Comparison of ENCODE assay signal across 17 cellular contexts in the genomic region with DNA sequence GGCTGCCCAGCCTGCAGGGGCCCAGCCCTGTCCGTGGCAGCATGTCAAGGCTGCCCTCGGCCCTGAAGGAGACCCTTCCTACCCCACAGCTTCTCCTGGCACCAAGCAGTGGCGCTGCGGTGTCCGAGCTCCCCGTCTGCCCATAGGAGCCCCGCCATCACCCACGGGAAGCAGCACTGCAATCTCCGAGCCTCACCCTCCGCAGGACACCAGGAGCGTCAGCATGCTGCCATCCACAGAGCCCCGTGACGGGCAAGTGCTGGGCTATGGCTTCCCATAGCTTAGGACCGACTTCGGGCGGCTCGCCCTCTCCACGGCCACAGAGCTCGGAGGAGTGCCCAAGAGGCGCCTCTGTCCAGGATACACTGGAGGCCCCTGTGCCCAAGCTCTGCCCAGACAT. TPM values are rescaled to one million over a fixed set of nuclear protein-coding genes. Genes with fewer than 3 reads are reported as not detected.
DNase-seq lines count a peak whose midpoint lies in the region; ATAC-seq and TF ChIP-seq lines count a peak whose summit lies in the region.
"Had no signal": no experiment of that assay in that cellular context is flagged by ENCODE, and none has a peak within 500 bp of the region (broad histone marks: within the 10 kb centered on the region; RNA-seq: fewer than 3 reads in every experiment).

No MANE protein-coding gene starts in this region.

- H3K27me3 ChIP-seq in GM23338 (ENCODE audit: insufficient read depth) (no peaks in the 10 kb centered on the region), Panc1 (ENCODE audit: control insufficient read depth, insufficient read depth, low read length) (no peaks in the 10 kb centered on the region), neuronal stem cell (ENCODE audit: control insufficient read depth in 3 of 3, insufficient read depth in 3 of 3, low read depth in 1 of 3, low read length in 3 of 3) (no peaks in the 10 kb centered on the region), endodermal cell (ENCODE audit: control insufficient read depth, insufficient read depth, low read length, poor library complexity, severe bottlenecking) (no peaks in the 10 kb centered on the region), BE2C (no peaks in the 10 kb centered on the region)

- intact Hi-C loops in Calu3 (cut with micrococcal nuclease; ENCODE audit: unreplicated experiment) (no loop called here), Panc1 (cut with micrococcal nuclease; ENCODE audit: unreplicated experiment) (no loop called here)

- H3K4me3 ChIP-seq in GM23338 (no peak overlapping the region), Panc1 (ENCODE audit: low read depth in 2 of 2, low read length in 2 of 2) (no peak overlapping the region), neuronal stem cell (ENCODE audit: low read length in 2 of 2) (no peak overlapping the region), endodermal cell (ENCODE audit: low read length) (no peak overlapping the region), BE2C (ENCODE audit: low read depth, low read length) (no peak overlapping the region)

- H3K4me1 Mint-ChIP-seq in Calu3 (ENCODE audit: low read depth, unreplicated experiment), result peaks cover 11% of the 10 kb centered on the region
- H3K4me1 Mint-ChIP-seq in GM23338, result peaks cover 3% of the 10 kb centered on the region; the same call in 1 of the 3 replicates
- peaks cover 4% of the 10 kb centered on the region for H3K4me1 Mint-ChIP-seq in endodermal cell

- H3K79me1 ChIP-seq in neuronal stem cell (ENCODE audit: low read depth, low read length), result peaks cover 5% of the 10 kb centered on the region

- H3K18ac ChIP-seq in neuronal stem cell (ENCODE audit: low read length), result peak overlapping the region; percentile 57

- H3K4ac ChIP-seq in neuronal stem cell (ENCODE audit: low read length), result no peak overlapping the region

- no peak overlapping the region for H3K4me3 Mint-ChIP-seq in Calu3 (ENCODE audit: low read depth, unreplicated experiment)
- no peak overlapping the region for H3K4me3 Mint-ChIP-seq in GM23338
- no peak overlapping the region for H3K4me3 Mint-ChIP-seq in endodermal cell
- H3K4me3 Mint-ChIP-seq: CD4-positive, alpha-beta T cell; H9; IgD-negative memory B cell had no signal

- no peak overlapping the region for H3K9ac ChIP-seq in neuronal stem cell (ENCODE audit: low read depth, low read length, poor library complexity)
- no peak overlapping the region for H3K9ac ChIP-seq in endodermal cell (ENCODE audit: extremely low read depth, low read length, poor library complexity, severe bottlenecking)

- no peak for TF ChIP-seq CTCF in Calu3 (IDR thresholded peaks at IDR 0.05; ENCODE audit: unreplicated experiment)
- TF ChIP-seq CTCF in GM23338 (conservative IDR thresholded peaks at IDR 0.05; ENCODE audit: low read depth in 2 of 2), result no peak
- TF ChIP-seq CTCF in Panc1 (IDR thresholded peaks at IDR 0.05), result no peak
- TF ChIP-seq CTCF in endodermal cell (conservative IDR thresholded peaks at IDR 0.05), result no peak
- TF ChIP-seq CTCF in BE2C (IDR thresholded peaks at IDR 0.05; ENCODE audit: low read depth, low read length), result no peak

- peak overlapping the region; percentile 82 for H3K27ac Mint-ChIP-seq in Calu3 (ENCODE audit: unreplicated experiment)
- no peak overlapping the region for H3K27ac Mint-ChIP-seq in GM23338
- H3K27ac Mint-ChIP-seq in endodermal cell, result no peak overlapping the region
- H3K27ac Mint-ChIP-seq: CD4-positive, alpha-beta T cell; IgD-negative memory B cell had no signal

- BruUV-seq in Calu3 (replicated peaks; lab: Mats Ljungman, UMichigan) (no TSS peak), Panc1 (replicated peaks; lab: Mats Ljungman, UMichigan) (no TSS peak)

- H2BK120ac ChIP-seq in neuronal stem cell (ENCODE audit: low read depth, low read length), result no peak overlapping the region

- H2BK15ac ChIP-seq in neuronal stem cell (ENCODE audit: low read length), result no peak overlapping the region

- H3K79me2 ChIP-seq in GM23338 (replicated peaks; ENCODE audit: insufficient read depth), result peaks cover 12% of the 10 kb centered on the region

- H3K27me3 Mint-ChIP-seq in Calu3 (ENCODE audit: unreplicated experiment) (peaks cover 23% of the 10 kb centered on the region), GM23338 (ENCODE audit: insufficient read depth, low read depth, poor library complexity) (peaks cover 37% of the 10 kb centered on the region), endodermal cell (ENCODE audit: insufficient read depth) (no peaks in the 10 kb centered on the region)
- H3K27me3 Mint-ChIP-seq: CD4-positive, alpha-beta T cell; IgD-negative memory B cell had no signal

- peak overlapping the region; percentile 46 for H2AK5ac ChIP-seq in neuronal stem cell (ENCODE audit: low read depth, low read length)

- POLR2A ChIA-PET in Panc1 (lab: Charles Lee), result no interaction called here

- no CpG with 5 or more reads among the region's 20 CpGs for WGBS in neuronal stem cell (ENCODE audit: extremely low coverage in 2 of 2, insufficient read length in 2 of 2, insufficient replicate concordance in 1 of 2), 2 donors
- 93% methylated on average over 19 to 20 of the region's 20 CpGs for WGBS in endodermal cell (ENCODE audit: insufficient coverage in 1 of 2, insufficient read length in 1 of 2), 2 experiments

- no peak overlapping the region for H2BK12ac ChIP-seq in neuronal stem cell (ENCODE audit: low read length)

- H2BK5ac ChIP-seq in neuronal stem cell (ENCODE audit: low read length), result no peak overlapping the region

- H3K14ac ChIP-seq in neuronal stem cell (ENCODE audit: low read length), result peak overlapping the region; percentile 94

- peak; percentile 14; the same call in 2 of the 3 replicates for ATAC-seq in GM23338
- ATAC-seq in Panc1, result peak; percentile 43
- no peak for ATAC-seq in HG02885 (IDR thresholded peaks at IDR 0.05; ENCODE audit: poor library complexity, unreplicated experiment)

- H3K23ac ChIP-seq in neuronal stem cell (ENCODE audit: low read depth, low read length, poor library complexity), result no peak overlapping the region

- H3K4me1 ChIP-seq in GM23338 (ENCODE audit: insufficient read depth), result peaks cover 5% of the 10 kb centered on the region; the same call in 1 of the 2 replicates
- H3K4me1 ChIP-seq in Panc1 (ENCODE audit: control insufficient read depth, insufficient read depth, low read length), result no peaks in the 10 kb centered on the region
- peaks cover 0 to 2% of the 10 kb centered on the region in 2 donors for H3K4me1 ChIP-seq in neuronal stem cell (ENCODE audit: control insufficient read depth in 2 of 2, insufficient read depth in 1 of 2, low read depth in 1 of 2, low read length in 2 of 2)
- H3K4me1 ChIP-seq in endodermal cell (ENCODE audit: control insufficient read depth, insufficient read depth, low read length), result no peaks in the 10 kb centered on the region
- no peaks in the 10 kb centered on the region for H3K4me1 ChIP-seq in BE2C

- CTCF ChIA-PET in Calu3 (lab: Charles Lee), result interaction anchor here (0.8 to 1.4 kb wide), 6 partner anchors 9 to 218 kb away, joined by 3 to 9 read pairs (median 4); a partner anchor contains a TSS
- CTCF ChIA-PET in Panc1 (lab: Charles Lee), result no interaction called here

- no peaks in the 10 kb centered on the region for H3K9me3 Mint-ChIP-seq in Calu3 (ENCODE audit: low read depth, unreplicated experiment)
- no peaks in the 10 kb centered on the region; the same call in 2 of the 3 replicates for H3K9me3 Mint-ChIP-seq in GM23338
- no peaks in the 10 kb centered on the region for H3K9me3 Mint-ChIP-seq in endodermal cell
- H3K9me3 Mint-ChIP-seq: CD4-positive, alpha-beta T cell; IgD-negative memory B cell had no signal

- H2AFZ ChIP-seq in GM23338 (no peak overlapping the region), neuronal stem cell (ENCODE audit: low read length) (no peak overlapping the region)

- DNase-seq in Calu3, result no peak
- no peak for DNase-seq in GM23338 (ENCODE audit: low spot score)
- no peak for DNase-seq in Panc1 (ENCODE audit: low read depth, low spot score)
- DNase-seq in neuronal stem cell (ENCODE audit: low spot score), result no peak
- no peak for DNase-seq in endodermal cell
- DNase-seq in BE2C, result no peak
- DNase-seq: ACHN; Caco-2; CD4-positive, alpha-beta T cell; GDM1; GOT3; H9; KBM-7 had no signal

- H3F3A ChIP-seq in GM23338 (replicated peaks; ENCODE audit: low read depth), result peaks cover 12% of the 10 kb centered on the region

- peaks cover 12% of the 10 kb centered on the region for H4K20me1 ChIP-seq in GM23338 (replicated peaks; ENCODE audit: insufficient read depth)

- H3K36me3 ChIP-seq in GM23338 (ENCODE audit: insufficient read depth), result peaks cover 7% of the 10 kb centered on the region; the same call in 1 of the 2 replicates
- peaks cover 2% of the 10 kb centered on the region; the same call in 1 of the 2 replicates for H3K36me3 ChIP-seq in Panc1 (ENCODE audit: control insufficient read depth, insufficient read depth, low read length)
- peaks cover 5 to 19% of the 10 kb centered on the region in 2 donors for H3K36me3 ChIP-seq in neuronal stem cell (replicated peaks in 1 of 2; ENCODE audit: control insufficient read depth in 2 of 2, insufficient read depth in 2 of 2, low read length in 2 of 2)
- H3K36me3 ChIP-seq in endodermal cell (ENCODE audit: control insufficient read depth, insufficient read depth, low read length), result peaks cover 20% of the 10 kb centered on the region
- H3K36me3 ChIP-seq in BE2C, result peaks cover 5% of the 10 kb centered on the region

- H4K8ac ChIP-seq in neuronal stem cell (ENCODE audit: low read depth, low read length), result no peak overlapping the region

- H3K9me3 ChIP-seq in Panc1 (ENCODE audit: control insufficient read depth, insufficient read depth, low read depth, low read length) (no peaks in the 10 kb centered on the region), neuronal stem cell (replicated peaks in 1 of 2; ENCODE audit: control insufficient read depth in 2 of 2, insufficient read depth in 1 of 2, low read depth in 1 of 2, low read length in 2 of 2) (no peaks in the 10 kb centered on the region), endodermal cell (ENCODE audit: control insufficient read depth, low read length) (no peaks in the 10 kb centered on the region), BE2C (no peaks in the 10 kb centered on the region)

- H3K27ac ChIP-seq in GM23338 (ENCODE audit: low read depth) (no peak overlapping the region), Panc1 (ENCODE audit: low read length) (no peak overlapping the region), neuronal stem cell (replicated peaks; ENCODE audit: low read length) (no peak overlapping the region), endodermal cell (ENCODE audit: low read depth, low read length) (no peak overlapping the region)
- H3K27ac ChIP-seq: HL-60 had no signal

- no peak overlapping the region for H3K4me2 ChIP-seq in GM23338
- peak overlapping the region; percentile 11 for H3K4me2 ChIP-seq in neuronal stem cell (ENCODE audit: insufficient read depth, low read length, poor library complexity, severe bottlenecking)

- in situ Hi-C loops in Panc1 (cut with HindIII; ENCODE audit: low pct_unique_long_range_greater_than_20kb, low sequenced_read_pairs), result no loop called here

- no peaks in the 10 kb centered on the region for H3K9me2 ChIP-seq in GM23338 (ENCODE audit: insufficient read depth)

- H4K91ac ChIP-seq in neuronal stem cell (ENCODE audit: low read depth, low read length, poor library complexity), result no peak overlapping the region

- H3K36me3 Mint-ChIP-seq in Calu3 (ENCODE audit: insufficient read depth, unreplicated experiment), result peaks cover 21% of the 10 kb centered on the region
- H3K36me3 Mint-ChIP-seq in GM23338 (ENCODE audit: low read depth), result peaks cover 13% of the 10 kb centered on the region
- H3K36me3 Mint-ChIP-seq in endodermal cell (ENCODE audit: low read depth), result peaks cover 13% of the 10 kb centered on the region

RNA-seq across cellular contexts. Expression of a gene that starts 25.1 kb away (rescaled TPM):
- 93.4 and 94.4 TPM in 2 replicates for total RNA-seq in Calu3 (2022)
- 64.3 and 64.5 TPM in 2 replicates for total RNA-seq in GM23338 (2014; rRNA removed; shearing (Covaris generic))
- 30.9 and 34.9 TPM in 2 replicates for polyA plus RNA-seq in GM23338 (2016; fragmentation: Nextera tagmentation; extraction: Ambion mirVana)
- 43.0 TPM for total RNA-seq in Panc1 (2021; ENCODE audit: unreplicated experiment)
- polyA plus RNA-seq in Panc1 (2012; ENCODE audit: insufficient read length), result 24.9 TPM
- polyA plus RNA-seq in neuronal stem cell (2013, experiment 1 of 2), result 33.5 TPM
- 33.7 TPM for polyA plus RNA-seq in neuronal stem cell (2013, experiment 2 of 2)
- total RNA-seq in endodermal cell, result 10 to 100 TPM; 64.9 to 73.2 TPM
- 43.0 TPM for polyA plus RNA-seq in endodermal cell (2013, experiment 1 of 2)
- polyA plus RNA-seq in endodermal cell (2013, experiment 2 of 2), result 41.6 TPM
- 90.9 TPM for polyA plus RNA-seq in BE2C (2012; ENCODE audit: insufficient read depth, insufficient read length, low read depth)

RNA-seq across cellular contexts. Expression of a gene that starts 44.9 kb away (rescaled TPM):
- 0.26 TPM in 1 of 2 replicates, not detected in the other for total RNA-seq in Calu3 (2022)
- total RNA-seq in GM23338 (2014; rRNA removed; shearing (Covaris generic)), result 0.24 TPM in 1 of 2 replicates, not detected in the other
- polyA plus RNA-seq in GM23338 (2016; fragmentation: Nextera tagmentation; extraction: Ambion mirVana), result 0.16 TPM in 1 of 2 replicates, not detected in the other
- 9.0 TPM for total RNA-seq in Panc1 (2021; ENCODE audit: unreplicated experiment)
- 3.9 TPM for polyA plus RNA-seq in Panc1 (2012; ENCODE audit: insufficient read length)
- 0.03 TPM for polyA plus RNA-seq in neuronal stem cell (2013, experiment 1 of 2)
- 0.06 TPM for polyA plus RNA-seq in neuronal stem cell (2013, experiment 2 of 2)
- total RNA-seq in endodermal cell, result not detected
- polyA plus RNA-seq in endodermal cell (2013, experiment 1 of 2), result 0.28 TPM
- 0.21 TPM for polyA plus RNA-seq in endodermal cell (2013, experiment 2 of 2)
- 0.56 TPM for polyA plus RNA-seq in BE2C (2012; ENCODE audit: insufficient read depth, insufficient read length, low read depth)
- total RNA-seq: CD4-positive, alpha-beta T cell; H9 had no signal
- polyA plus RNA-seq: BJ, IgD-negative memory B cell had no signal
